ENCODE assay signal across 19 cellular contexts in genomic region chr1:14110040-14110439, GRCh38.
"Had no signal": no experiment of that assay in that cellular context is flagged by ENCODE, and none has a peak within 500 bp of the region (broad histone marks: within the 10 kb centered on the region; RNA-seq: fewer than 3 reads in every experiment).

No MANE protein-coding gene starts in this region.

- H3K27ac ChIP-seq: HL-60, KMS-11 had no signal

- ATAC-seq: K562 had no signal

- H3K27ac Mint-ChIP-seq: IgD-negative memory B cell had no signal

- H3K9ac ChIP-seq: KMS-11, SK-N-SH had no signal

- H3K9me3 ChIP-seq: SK-N-SH had no signal

- DNase-seq: Kasumi-1, NCI-H1417, NCI-H1436 treated with DMSO at 0.1 percent for 48 hours, NCI-H187, NCI-H2029, NCI-H2081 treated with DMSO at 0.1 percent for 48 hours, NCI-H2171, NCI-H226, NCI-H446, NCI-H510A, NCI-H524 treated with DMSO at 0.1 percent for 48 hours, NCI-H774, RPMI8226, SK-N-SH, SW 1271 had no signal

- H3K4me2 ChIP-seq: KMS-11, SK-N-SH had no signal

- H3K4me3 ChIP-seq: K562 had no signal

- H3K36me3 Mint-ChIP-seq: IgD-negative memory B cell had no signal

- H3K4me3 Mint-ChIP-seq: IgD-negative memory B cell had no signal
